34 cellular contexts compared by ENCODE assay signal in genomic region chr10:30915141-30915540, GRCh38.
DNase-seq lines count a peak whose midpoint lies in the region; ATAC-seq, FAIRE-seq and TF ChIP-seq lines count a peak whose summit lies in the region.
"Had no signal": no experiment of that assay in that cellular context is flagged by ENCODE, and none has a peak within 500 bp of the region (broad histone marks: within the 10 kb centered on the region; RNA-seq: fewer than 3 reads in every experiment).

No MANE protein-coding gene starts in this region.

- H4K20me1 ChIP-seq in IMR-90 (ENCODE audit: insufficient read depth, low read length) (no peaks in the 10 kb centered on the region), HepG2 (ENCODE audit: insufficient read depth, low read length) (no peaks in the 10 kb centered on the region)
- H4K20me1 ChIP-seq: BLaER1 had no signal

- no peak overlapping the region for H3K4ac ChIP-seq in IMR-90 (ENCODE audit: low read depth, low read length)

- H2BK20ac ChIP-seq in IMR-90 (ENCODE audit: low read depth, low read length) = no peak overlapping the region

- no peak for FAIRE-seq in HepG2 (lab: Jason Lieb, UNC)
- FAIRE-seq: A549, GM12878, H1 had no signal

- H3K9ac ChIP-seq in IMR-90 (ENCODE audit: low read depth, low read length) = no peak overlapping the region
- H3K9ac ChIP-seq in adipocyte (ENCODE audit: low read length) = no peak overlapping the region
- no peak overlapping the region for H3K9ac ChIP-seq in HepG2 (ENCODE audit: insufficient read depth, low read depth, low read length)
- H3K9ac ChIP-seq: BLaER1 had no signal

- H3K9me3 ChIP-seq in IMR-90 (ENCODE audit: control insufficient read depth, insufficient read depth, low read length) = no peaks in the 10 kb centered on the region
- H3K9me3 ChIP-seq in adipocyte (ENCODE audit: control insufficient read depth, low read length) = no peaks in the 10 kb centered on the region
- H3K9me3 ChIP-seq in HepG2 (ENCODE audit: low read length) = no peaks in the 10 kb centered on the region
- H3K9me3 ChIP-seq: A549, ascending aorta, BLaER1, gastroesophageal sphincter, pancreas, uterus had no signal

- H3K79me2 ChIP-seq in HepG2 (ENCODE audit: insufficient read depth, low read length) = no peaks in the 10 kb centered on the region

- ATAC-seq in IMR-90 (ENCODE audit: low read depth) (no peak; the same call in none of the 2 replicates), HepG2 (no peak), HG03045 (IDR thresholded peaks at IDR 0.05; ENCODE audit: unreplicated experiment) (no peak)
- ATAC-seq: A549; activated CD8-positive, alpha-beta memory T cell treated with anti-CD3 and anti-CD28 coated beads, Interleukin-2, amount 10 ng/mL, durations not matched to agents 7 days and 5 days; gastroesophageal sphincter; GM12878; natural killer cell treated with Interleukin-12 subunit alpha and Interleukin-12 subunit beta and Interleukin-15 and Interleukin-18, amount 100 ng/mL, for 72 hours; pancreas; PC-3; right cardiac atrium; Right ventricle myocardium inferior; T-cell had no signal

- no peak overlapping the region for H2AK9ac ChIP-seq in IMR-90 (replicated peaks; ENCODE audit: low read depth, low read length, poor library complexity)

- H3K18ac ChIP-seq in IMR-90 (ENCODE audit: low read depth, low read length) = no peak overlapping the region

- H3K27me3 ChIP-seq in IMR-90 (ENCODE audit: control insufficient read depth, insufficient read depth, low read length) (no peaks in the 10 kb centered on the region), adipocyte (replicated peaks; ENCODE audit: control insufficient read depth, insufficient read depth, low read length) (no peaks in the 10 kb centered on the region), HepG2 (ENCODE audit: control insufficient read depth in 1 of 2, insufficient read depth in 2 of 2, low read length in 2 of 2) (no peaks in the 10 kb centered on the region)
- H3K27me3 ChIP-seq: ascending aorta, BLaER1, gastroesophageal sphincter, pancreas, uterus had no signal

- H3K23ac ChIP-seq in IMR-90 (ENCODE audit: low read depth, low read length) = no peak overlapping the region

- TF ChIP-seq EP300 in HepG2 (IDR thresholded peaks at IDR 0.05; ENCODE audit: low read depth in 2 of 2, low read length in 2 of 2) (no peak), HepG2 (CRISPR knock-in tag; IDR thresholded peaks at IDR 0.05; ENCODE audit: borderline replicate concordance) (no peak)

- no peak overlapping the region for H4K8ac ChIP-seq in IMR-90 (ENCODE audit: low read depth in 2 of 2, low read length in 2 of 2)

- H3K4me1 ChIP-seq in IMR-90 (ENCODE audit: control insufficient read depth, insufficient read depth, low read length) (peaks cover 4% of the 10 kb centered on the region; the same call in 1 of the 2 replicates), adipocyte (ENCODE audit: control insufficient read depth, insufficient read depth, low read length) (peaks cover 33% of the 10 kb centered on the region), HepG2 (ENCODE audit: insufficient read depth, low read length) (no peaks in the 10 kb centered on the region)
- H3K4me1 ChIP-seq: A549, ascending aorta, pancreas, uterus had no signal

- H3K56ac ChIP-seq in IMR-90 (ENCODE audit: extremely low read depth, insufficient read depth, low read length) = no peak overlapping the region

- H3K4me2 ChIP-seq in IMR-90 (ENCODE audit: low read depth, low read length) = no peak overlapping the region
- H3K4me2 ChIP-seq in HepG2 (ENCODE audit: low read depth, low read length) = no peak overlapping the region
- H3K4me2 ChIP-seq: A549, BLaER1 had no signal

- BruUV-seq in IMR-90 (replicated peaks; lab: Mats Ljungman, UMichigan) (no TSS peak), HepG2 (replicated peaks; lab: Mats Ljungman, UMichigan) (no TSS peak)

- H2BK15ac ChIP-seq in IMR-90 (ENCODE audit: low read depth, low read length) = no peak overlapping the region

- H3K36me3 ChIP-seq in IMR-90 (ENCODE audit: control insufficient read depth, insufficient read depth, low read length) (no peaks in the 10 kb centered on the region), adipocyte (ENCODE audit: control insufficient read depth, insufficient read depth, low read length, severe bottlenecking) (no peaks in the 10 kb centered on the region), HepG2 (replicated peaks in 1 of 2; ENCODE audit: control insufficient read depth in 1 of 2, insufficient read depth in 2 of 2, low read length in 2 of 2) (no peaks in the 10 kb centered on the region)
- H3K36me3 ChIP-seq: ascending aorta, BLaER1, gastroesophageal sphincter, pancreas, uterus had no signal

- no CpG with 5 or more reads among the region's 1 CpG for WGBS in IMR-90 (ENCODE audit: extremely low coverage in 2 of 2, insufficient read length in 1 of 2), 2 experiments
- WGBS in HepG2 (ENCODE audit: low lambda C conversion rate) = 11% methylated on average over 1 of the region's 1 CpG

- H3K27ac ChIP-seq in IMR-90 (ENCODE audit: insufficient read depth, low read length) (no peak overlapping the region), HepG2 (ENCODE audit: extremely low read length, insufficient read depth, low read length) (no peak overlapping the region)
- H3K27ac ChIP-seq: A549, ascending aorta, BLaER1, gastroesophageal sphincter, pancreas, uterus had no signal

- H3K4me3 ChIP-seq in AG09309 (ENCODE audit: control insufficient read depth, low read depth, low read length) = no peak overlapping the region
- no peak overlapping the region for H3K4me3 ChIP-seq in IMR-90 (ENCODE audit: insufficient read depth, low read depth, low read length)
- H3K4me3 ChIP-seq in adipocyte (ENCODE audit: low read length) = no peak overlapping the region
- H3K4me3 ChIP-seq in fibroblast of the aortic adventitia (ENCODE audit: low read depth, low read length) = no peak overlapping the region
- no peak overlapping the region for H3K4me3 ChIP-seq in HepG2 (replicated peaks in 1 of 3; ENCODE audit: insufficient read depth in 1 of 3, low read depth in 2 of 3, low read length in 3 of 3)
- H3K4me3 ChIP-seq: A549, ascending aorta, BLaER1, gastroesophageal sphincter, GM12878, pancreas, uterus had no signal

- CTCF ChIA-PET in IMR-90 (lab: Yijun Ruan, JAX) (no interaction called here), HepG2 (lab: Yijun Ruan, JAX; ENCODE audit: low intra/inter-chr PET ratio, low total read pairs) (no interaction called here)

- no peak for TF ChIP-seq CTCF in AG09309 (IDR thresholded peaks at IDR 0.05; ENCODE audit: control insufficient read depth, insufficient read depth, low read depth, low read length, missing control alignments)
- no peak for TF ChIP-seq CTCF in IMR-90 (conservative IDR thresholded peaks at IDR 0.05; ENCODE audit: low read depth, low read length)
- TF ChIP-seq CTCF in fibroblast of the aortic adventitia (IDR thresholded peaks at IDR 0.05; ENCODE audit: insufficient read depth, low read length) = no peak
- no peak for TF ChIP-seq CTCF in HepG2 (CRISPR knock-in tag; IDR thresholded peaks at IDR 0.05)

- H2BK5ac ChIP-seq in IMR-90 (ENCODE audit: low read depth, low read length, poor library complexity, severe bottlenecking) = no peak overlapping the region

- intact Hi-C loops in IMR-90 (cut with micrococcal nuclease) = no loop called here
- intact Hi-C loops in HepG2 (cut with micrococcal nuclease; ENCODE audit: unreplicated experiment) = no loop called here

- no peak overlapping the region for H4K5ac ChIP-seq in IMR-90 (ENCODE audit: low read depth, low read length)

- in situ Hi-C loops in IMR-90 (cut with MboI; ENCODE audit: low sequenced_read_pairs) (no loop called here), HepG2 (cut with HindIII; ENCODE audit: extremely low pct_ligation_motif_present, low pct_unique_long_range_greater_than_20kb) (no loop called here)

- TF ChIP-seq RAD21 in IMR-90 (IDR thresholded peaks at IDR 0.05; ENCODE audit: low read length) = no peak
- no peak for TF ChIP-seq RAD21 in HepG2 (CRISPR knock-in tag; IDR thresholded peaks at IDR 0.05)

- H2AFZ ChIP-seq in IMR-90 (replicated peaks; ENCODE audit: low read length, poor library complexity) (no peak overlapping the region), HepG2 (ENCODE audit: low read length) (no peak overlapping the region)

- H3K9me1 ChIP-seq in IMR-90 (ENCODE audit: insufficient read depth, low read length) = no peaks in the 10 kb centered on the region; the same call in 1 of the 2 replicates

- H3K79me1 ChIP-seq in IMR-90 (ENCODE audit: low read depth in 1 of 2, low read length in 2 of 2) = no peaks in the 10 kb centered on the region

- dilution Hi-C loops in IMR-90 (cut with HindIII; ENCODE audit: low sequenced_read_pairs, unreplicated experiment) = no loop called here

- POLR2A ChIA-PET in IMR-90 (lab: Charles Lee; ENCODE audit: unreplicated experiment) = no interaction called here
- POLR2A ChIA-PET in HepG2 (lab: Yijun Ruan, JAX) = no interaction called here

- no peak overlapping the region for H2AK5ac ChIP-seq in IMR-90 (ENCODE audit: low read depth, low read length)

- peak; percentile 4 for DNase-seq in AG09309 (ENCODE audit: low read depth)
- DNase-seq in IMR-90 = peak; percentile 65
- peak; percentile 63 for DNase-seq in adipocyte (ENCODE audit: low read depth)
- DNase-seq in fibroblast of the aortic adventitia (ENCODE audit: low read depth) = peak; percentile 68
- no peak for DNase-seq in SHP77 (lab: John Stamatoyannopoulos, UW)
- no peak for DNase-seq in HepG2 (ENCODE audit: low spot score)
- no peak for DNase-seq in foreskin melanocyte
- DNase-seq: activated CD4-positive, alpha-beta T cell treated with anti-CD3 and anti-CD28 coated beads for 4 hours; activated CD8-positive, alpha-beta memory T cell treated with anti-CD3 and anti-CD28 coated beads, Interleukin-2, amount 10 ng/mL, durations not matched to agents 7 days and 5 days; COR-L47; DMS79; hypothalamus; islet precursor cell; Karpas-422; NCI-H1105 treated with DMSO at 0.1 percent for 48 hours; NCI-H2081; NCI-H345; NCI-H774; pancreas; PC-3; right cardiac atrium; stimulated activated CD4-positive, alpha-beta T cell treated with anti-CD3 and anti-CD28 coated beads, Interleukin-4, amount 100 ng/mL, for 4 hours; stimulated activated naive CD4-positive, alpha-beta T cell; T-cell; uterus had no signal

- TF ChIP-seq POLR2A in IMR-90 (IDR thresholded peaks at IDR 0.05; ENCODE audit: low read depth, low read length) = no peak
- TF ChIP-seq POLR2A in HepG2 (IDR thresholded peaks at IDR 0.05; ENCODE audit: insufficient read depth in 1 of 2, low read depth in 2 of 2, low read length in 2 of 2) = no peak

- no peak overlapping the region for H2BK120ac ChIP-seq in IMR-90 (ENCODE audit: low read depth, low read length)

- H4K91ac ChIP-seq in IMR-90 (ENCODE audit: insufficient read depth, low read depth, low read length) = no peak overlapping the region

- H3K14ac ChIP-seq in IMR-90 (replicated peaks; ENCODE audit: low read depth, low read length) = no peak overlapping the region

TF ChIP-seq in IMR-90, 13 proteins besides CTCF, POLR2A, EP300 and RAD21 (continues in another document):
- no peak for TF ChIP-seq RFX5 (IDR thresholded peaks at IDR 0.05; ENCODE audit: low read depth, low read length)
- no peak for TF ChIP-seq NFE2L2 (IDR thresholded peaks at IDR 0.05; ENCODE audit: low read depth, low read length)
- peak; percentile 85 for TF ChIP-seq CEBPB (IDR thresholded peaks at IDR 0.05; ENCODE audit: low read depth, low read length)

TF ChIP-seq in HepG2, 621 proteins besides CTCF, POLR2A, EP300 and RAD21 (continues in another document):
- no peak for TF ChIP-seq POLR2AphosphoS5 (IDR thresholded peaks at IDR 0.05; ENCODE audit: low read depth, low read length)
- no peak for TF ChIP-seq ZNF160 (CRISPR knock-in tag; IDR thresholded peaks at IDR 0.05)
- no peak for TF ChIP-seq ZSCAN25 (CRISPR knock-in tag; IDR thresholded peaks at IDR 0.05)

Comparison
In these comparisons a context has a peak if more than half of its experiments do, and no peak if none do; other contexts are left out.
1. DNase-seq: peak in AG09309 (single experiment), IMR-90 (single experiment), adipocyte (single experiment) and fibroblast of the aortic adventitia (single experiment); none in SHP77 (0 of 2), HepG2 (single experiment) and foreskin melanocyte (single experiment).